In genomic region chr7:97847791-97848190, GRCh38 we compare ENCODE assay signal across 14 cellular contexts. TPM values are rescaled to one million over a fixed set of nuclear protein-coding genes. Genes with fewer than 3 reads are reported as not detected.
DNase-seq lines count a peak whose midpoint lies in the region; TF ChIP-seq lines count a peak whose summit lies in the region.
"Had no signal": no experiment of that assay in that cellular context is flagged by ENCODE, and none has a peak within 500 bp of the region (broad histone marks: within the 10 kb centered on the region; RNA-seq: fewer than 3 reads in every experiment).

No MANE protein-coding gene starts in this region.

- intact Hi-C loops in spleen (cut with DNase I; ENCODE audit: low total_unique reads), result loop anchor here (10.0 kb wide), 1 partner anchor 1933 kb away; no protein-coding TSS in a partner anchor

- H3K4me3 ChIP-seq in GM12865 (ENCODE audit: low read depth, low read length) (no peak overlapping the region), spleen (no peak overlapping the region)
- H3K4me3 ChIP-seq: SK-N-MC had no signal

- DNase-seq in GM12865 (ENCODE audit: low read depth), result peak; percentile 11
- DNase-seq in Kasumi-1 (lab: John Stamatoyannopoulos, UW), result peak; percentile 58 to 65
- DNase-seq in NOMO-1 treated with DMSO at 0.1 percent for 48 hours (lab: John Stamatoyannopoulos, UW; ENCODE audit: unreplicated experiment), result peak; percentile 86
- peak; percentile 53 for DNase-seq in SKM-1 treated with dmso at 0.1 percent for 144 hours (lab: John Stamatoyannopoulos, UW; ENCODE audit: unreplicated experiment)
- DNase-seq in spleen, result no peak
- no peak for DNase-seq in islet precursor cell
- no peak for DNase-seq in glomerular visceral epithelial cell (ENCODE audit: extremely low spot score)
- DNase-seq: Calu3; CD4-positive, alpha-beta T cell; DMS79 treated with DMSO at 0.1 percent for 48 hours; NCI-H1417 treated with DMSO at 0.1 percent for 48 hours; NCI-H2081; NCI-H510A treated with DMSO at 0.1 percent for 48 hours had no signal

- no peak for TF ChIP-seq CTCF in GM12865 (IDR thresholded peaks at IDR 0.05; ENCODE audit: insufficient read depth, low read depth, low read length, missing control alignments)
- TF ChIP-seq CTCF in spleen (IDR thresholded peaks at IDR 0.05 in 8 of 11, conservative IDR thresholded peaks at IDR 0.05 in 3 of 11), result no peak

- 30 to 60% (median 43%) methylated on average over 5 of the region's 5 CpGs for WGBS in spleen, 5 donors

- H3K4me1 ChIP-seq in spleen, result no peaks in the 10 kb centered on the region

- no peak for TF ChIP-seq POLR2A in spleen (IDR thresholded peaks at IDR 0.05)

- peaks cover 0 to 6% (median 0%) of the 10 kb centered on the region in 8 donors for H3K9me3 ChIP-seq in spleen

- peaks cover 0 to 16% (median 14%) of the 10 kb centered on the region in 6 donors for H3K36me3 ChIP-seq in spleen

- no peak overlapping the region for H3K27ac ChIP-seq in spleen
- H3K27ac ChIP-seq: SK-N-MC had no signal

- no peaks in the 10 kb centered on the region for H3K27me3 ChIP-seq in spleen (replicated peaks in 1 of 7)

RNA-seq across cellular contexts. Expression of gene ASNS, which starts 24.4 kb away (rescaled TPM):
- 10 to 100 TPM; 10.9 to 34.1 (median 19.5) TPM for total RNA-seq in spleen
- 10 to 100 TPM; 32.7 to 82.7 (median 38.8) TPM for polyA plus RNA-seq in spleen

Comparison
In these comparisons a context has a peak if more than half of its experiments do, and no peak if none do; other contexts are left out.
1. DNase-seq: peak in GM12865 (single experiment), Kasumi-1 (2 of 2), NOMO-1 treated with DMSO at 0.1 percent for 48 hours (single experiment) and SKM-1 treated with dmso at 0.1 percent for 144 hours (single experiment); none in spleen (single experiment), islet precursor cell (single experiment) and glomerular visceral epithelial cell (single experiment).